ENCODE assay signal across 11 cellular contexts in the genomic region with DNA sequence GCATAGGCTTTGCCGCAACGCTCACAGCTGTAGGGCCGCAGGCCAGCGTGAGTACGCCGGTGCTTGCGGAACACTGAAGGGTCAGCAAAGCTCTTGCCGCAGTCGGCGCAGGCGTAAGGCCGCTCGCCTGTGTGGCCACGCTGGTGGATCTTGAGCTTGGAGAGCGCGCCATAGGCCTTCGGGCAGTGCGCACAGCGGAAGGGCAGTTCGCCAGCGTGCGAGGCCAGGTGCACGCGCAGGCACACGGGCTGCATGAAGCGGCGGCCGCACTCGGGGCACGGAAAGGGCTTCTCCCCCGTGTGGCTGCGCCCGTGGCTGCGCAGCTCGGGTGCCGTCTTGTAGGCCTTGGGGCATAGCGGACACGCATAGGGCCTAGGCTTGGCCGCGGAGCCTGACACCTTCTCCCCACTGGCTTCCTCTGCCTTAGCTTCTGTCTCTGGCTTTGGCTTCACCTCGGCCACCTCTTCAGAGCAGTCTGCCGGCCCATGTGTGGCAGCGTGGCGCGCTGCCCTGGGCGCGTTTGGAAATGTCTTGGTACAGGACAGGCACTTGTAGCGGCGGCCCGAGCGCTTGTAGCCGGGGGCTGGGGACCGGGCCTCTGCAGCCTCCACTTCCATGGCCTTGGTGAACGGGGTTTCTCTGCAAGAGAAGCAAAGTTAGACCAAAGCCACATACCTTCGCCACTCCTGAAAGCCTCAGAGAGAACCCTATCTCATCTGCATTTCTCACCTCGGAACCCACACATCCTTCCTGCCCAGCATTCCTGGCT. TPM values are rescaled to one million over a fixed set of nuclear protein-coding genes. Genes with fewer than 3 reads are reported as not detected.
A peak's percentile ranks its signal among the peaks of the same experiment; 100 is the strongest.
DNase-seq lines count a peak whose midpoint lies in the region; ATAC-seq and TF ChIP-seq lines count a peak whose summit lies in the region.
"Had no signal": no experiment of that assay in that cellular context is flagged by ENCODE, and none has a peak within 500 bp of the region (broad histone marks: within the 10 kb centered on the region; RNA-seq: fewer than 3 reads in every experiment).

No MANE protein-coding gene starts in this region.

- H3K4me2 ChIP-seq in H9 (ENCODE audit: insufficient read depth, insufficient read length, low read length) = no peak overlapping the region
- H3K4me2 ChIP-seq: KMS-11 had no signal

- H3K27me3 Mint-ChIP-seq in H9 (ENCODE audit: low read depth) = no peaks in the 10 kb centered on the region
- no peaks in the 10 kb centered on the region for H3K27me3 Mint-ChIP-seq in activated T-cell treated with anti-CD3 and anti-CD28 coated beads, Interleukin-2, amount 50 U/mL, for 72 hours (ENCODE audit: low read depth)

- no peak overlapping the region for H3K9ac ChIP-seq in H9 (ENCODE audit: extremely low read depth, insufficient read length, low read length)
- H3K9ac ChIP-seq: KMS-11 had no signal

- H3K4me1 ChIP-seq in H9 (ENCODE audit: insufficient read depth, low read length) (no peaks in the 10 kb centered on the region), right atrium auricular region (peaks cover 0 to 15% of the 10 kb centered on the region in 2 donors)

- H3K36me3 ChIP-seq in right atrium auricular region = peaks cover 25% of the 10 kb centered on the region

- H3K79me1 ChIP-seq in H9 (ENCODE audit: insufficient read depth, low read depth, low read length, poor library complexity, severe bottlenecking) = peaks cover 4% of the 10 kb centered on the region

- no peak overlapping the region for H3T11ph ChIP-seq in H9 (ENCODE audit: low read length)

- H4K91ac ChIP-seq in H9 (ENCODE audit: insufficient read length, low read depth, low read length) = no peak overlapping the region

- peaks cover 22 to 51% (median 40%) of the 10 kb centered on the region in 3 experiments for H3K36me3 Mint-ChIP-seq in H9 (ENCODE audit: insufficient read depth in 1 of 3, low read depth in 3 of 3)
- H3K36me3 Mint-ChIP-seq in activated T-cell treated with anti-CD3 and anti-CD28 coated beads, Interleukin-2, amount 50 U/mL, for 72 hours (ENCODE audit: insufficient read depth in 2 of 2) = peaks cover 0 to 11% of the 10 kb centered on the region in 2 donors

- no peak overlapping the region; a peak in 1 of 5 replicates for H3K4me3 Mint-ChIP-seq in H9
- H3K4me3 Mint-ChIP-seq in activated T-cell treated with anti-CD3 and anti-CD28 coated beads, Interleukin-2, amount 50 U/mL, for 72 hours = peak overlapping the region; percentile 56 to 73

- no peak overlapping the region for H3K56ac ChIP-seq in H9 (ENCODE audit: insufficient read length, low read depth, low read length)

- H2AK5ac ChIP-seq in H9 (ENCODE audit: insufficient read length, low read length) = no peak overlapping the region

- H2BK15ac ChIP-seq in H9 (ENCODE audit: low read depth, low read length) = no peak overlapping the region

- H3K23ac ChIP-seq in H9 (ENCODE audit: insufficient read length, low read depth, low read length) = no peak overlapping the region

- ATAC-seq in activated T-cell treated with anti-CD3 and anti-CD28 coated beads, Interleukin-2, amount 50 U/mL, for 72 hours (replicated peaks in 1 of 2) = peak; percentile 41 to 58
- ATAC-seq in HG02642 (IDR thresholded peaks at IDR 0.05; ENCODE audit: poor library complexity, unreplicated experiment) (no peak), HG03460 (IDR thresholded peaks at IDR 0.05; ENCODE audit: unreplicated experiment) (no peak)

- H3K27me3 ChIP-seq in H9 (ENCODE audit: insufficient read depth, low read length) (no peaks in the 10 kb centered on the region), right atrium auricular region (no peaks in the 10 kb centered on the region)

- no peak overlapping the region for H3K4ac ChIP-seq in H9 (ENCODE audit: low read depth, low read length)

- H3K4me3 ChIP-seq in right atrium auricular region = no peak overlapping the region
- H3K4me3 ChIP-seq in skin epidermis = peak overlapping the region in 1 of 7 experiments; percentile 3

- H4K5ac ChIP-seq in H9 (ENCODE audit: insufficient read length, low read depth, low read length) = no peak overlapping the region

- peak overlapping the region; percentile 22 to 49 (median 34); a peak in 4 of 7 replicates for H3K27ac Mint-ChIP-seq in H9
- H3K27ac Mint-ChIP-seq in activated T-cell treated with anti-CD3 and anti-CD28 coated beads, Interleukin-2, amount 50 U/mL, for 72 hours = peak overlapping the region; percentile 78

- no peak overlapping the region for H2BK5ac ChIP-seq in H9 (ENCODE audit: insufficient read length, low read length)

- H2BK20ac ChIP-seq in H9 (ENCODE audit: low read depth, low read length, poor library complexity, severe bottlenecking) = no peak overlapping the region

- WGBS in H9 (ENCODE audit: extremely low coverage, insufficient read length, low lambda C conversion rate) = no CpG with 5 or more reads among the region's 56 CpGs

- DNase-seq in H9 (no peak), right atrium auricular region (ENCODE audit: low spot score) (no peak), NCI-H748 treated with DMSO at 0.1 percent for 48 hours (lab: John Stamatoyannopoulos, UW) (no peak), ureter (ENCODE audit: low spot score) (no peak)
- DNase-seq in activated T-cell treated with anti-CD3 and anti-CD28 coated beads, Interleukin-2, amount 50 U/mL, for 72 hours = no peak
- DNase-seq: activated CD4-positive, CD25-positive, alpha-beta regulatory T cell treated with anti-CD3 and anti-CD28 coated beads, Interleukin-2, amount 50 U/mL, for 72 hours; small intestine had no signal

- H2AFZ ChIP-seq in H9 (ENCODE audit: low read length) = no peak overlapping the region

- TF ChIP-seq CTCF in H9 (conservative IDR thresholded peaks at IDR 0.05) (no peak), right atrium auricular region (IDR thresholded peaks at IDR 0.05) (no peak)

- no peaks in the 10 kb centered on the region for H4K20me1 ChIP-seq in H9 (ENCODE audit: control insufficient read depth, insufficient read depth, insufficient read length)

- no peak overlapping the region for H2BK120ac ChIP-seq in H9 (ENCODE audit: low read depth, low read length, poor library complexity, severe bottlenecking)

- H3K9me3 Mint-ChIP-seq in H9 = no peaks in the 10 kb centered on the region
- no peaks in the 10 kb centered on the region for H3K9me3 Mint-ChIP-seq in activated T-cell treated with anti-CD3 and anti-CD28 coated beads, Interleukin-2, amount 50 U/mL, for 72 hours

- no peak overlapping the region for H3K18ac ChIP-seq in H9 (ENCODE audit: insufficient read length, low read depth, low read length)

- H3K27ac ChIP-seq in H9 (ENCODE audit: insufficient read length, low read depth, low read length) (no peak overlapping the region), right atrium auricular region (peak overlapping the region; percentile 39 to 74), skin epidermis (peak overlapping the region in 20 of 21 experiments; percentile 30 to 89 (median 77))
- H3K27ac ChIP-seq: KMS-11 had no signal

- H2BK12ac ChIP-seq in H9 (ENCODE audit: insufficient read length, low read depth, low read length) = no peak overlapping the region

- no peaks in the 10 kb centered on the region for H3K23me2 ChIP-seq in H9 (ENCODE audit: insufficient read length, low read depth, low read length, poor library complexity, severe bottlenecking)

- peaks cover 7% of the 10 kb centered on the region; the same call in 1 of the 2 replicates for H3K79me2 ChIP-seq in H9 (ENCODE audit: insufficient read depth, low read length)

- no peaks in the 10 kb centered on the region for H3K9me3 ChIP-seq in H9 (ENCODE audit: control insufficient read depth, low read depth, low read length)
- H3K9me3 ChIP-seq in right atrium auricular region = no peaks in the 10 kb centered on the region

- H3K14ac ChIP-seq in H9 (ENCODE audit: insufficient read depth, low read length) = no peak overlapping the region

- H4K8ac ChIP-seq in H9 (replicated peaks; ENCODE audit: insufficient read length, low read depth, low read length) = no peak overlapping the region

- H3K4me1 Mint-ChIP-seq in H9 = no peaks in the 10 kb centered on the region
- H3K4me1 Mint-ChIP-seq in activated T-cell treated with anti-CD3 and anti-CD28 coated beads, Interleukin-2, amount 50 U/mL, for 72 hours (ENCODE audit: low read depth) = peaks cover 37% of the 10 kb centered on the region

RNA-seq across cellular contexts. Expression of gene ZNF668, which starts 10.0 kb away (rescaled TPM):
- total RNA-seq in H9 (2021) (18.6 and 19.6 TPM in 2 replicates), right atrium auricular region (1 to 10 TPM; 7.4 to 9.2 TPM), ureter (12.8 TPM)
- 1 to 10 TPM; 6.9 to 7.8 TPM for total RNA-seq in activated T-cell treated with anti-CD3 and anti-CD28 coated beads, Interleukin-2, amount 50 U/mL, for 72 hours

RNA-seq across cellular contexts. Expression of gene ZNF646, which starts 10.2 kb away (rescaled TPM):
- total RNA-seq in H9 (2021) (25.9 and 29.2 TPM in 2 replicates), right atrium auricular region (10 to 100 TPM in 1 of 2 donors, 1 to 10 TPM in 1; 6.2 to 10.8 TPM), ureter (18.3 TPM)
- 10 to 100 TPM; 23.0 to 24.1 TPM for total RNA-seq in activated T-cell treated with anti-CD3 and anti-CD28 coated beads, Interleukin-2, amount 50 U/mL, for 72 hours

RNA-seq across cellular contexts. Expression of gene PRSS53, which starts 24.7 kb away (rescaled TPM):
- total RNA-seq in H9 (2021) (2.8 and 3.6 TPM in 2 replicates), right atrium auricular region (under 1 TPM; 0.15 to 0.43 TPM), ureter (1.2 TPM)
- 1 to 10 TPM; 6.2 to 7.7 TPM for total RNA-seq in activated T-cell treated with anti-CD3 and anti-CD28 coated beads, Interleukin-2, amount 50 U/mL, for 72 hours

RNA-seq across cellular contexts. Expression of gene VKORC1, which starts 30.6 kb away (rescaled TPM):
- total RNA-seq in H9 (2021) (93.9 and 94.5 TPM in 2 replicates), right atrium auricular region (10 to 100 TPM; 64.9 to 71.8 TPM), ureter (42.1 TPM)
- total RNA-seq in activated T-cell treated with anti-CD3 and anti-CD28 coated beads, Interleukin-2, amount 50 U/mL, for 72 hours = 10 to 100 TPM; 52.2 to 55.6 TPM

RNA-seq across cellular contexts. Expression of gene STX4, which starts 30.7 kb away (rescaled TPM):
- total RNA-seq in H9 (2021) (31.1 and 32.3 TPM in 2 replicates), right atrium auricular region (10 to 100 TPM; 17.1 to 23.8 TPM), ureter (55.0 TPM)
- 10 to 100 TPM; 51.8 to 54.7 TPM for total RNA-seq in activated T-cell treated with anti-CD3 and anti-CD28 coated beads, Interleukin-2, amount 50 U/mL, for 72 hours

Comparison
In these comparisons a context has a peak if more than half of its experiments do, and no peak if none do; other contexts are left out.
1. H3K4me3 Mint-ChIP-seq: peak in activated T-cell treated with anti-CD3 and anti-CD28 coated beads, Interleukin-2, amount 50 U/mL, for 72 hours (2 of 2); none in H9 (0 of 2).
2. ATAC-seq: peak in activated T-cell treated with anti-CD3 and anti-CD28 coated beads, Interleukin-2, amount 50 U/mL, for 72 hours (2 of 2); none in HG02642 (single experiment) and HG03460 (single experiment).